ENCODE assay signal across 1 cellular context in genomic region chr16:15482748-15483118, GRCh38.
TF ChIP-seq lines count a peak whose summit lies in the region.

No MANE protein-coding gene starts in this region.

TF ChIP-seq in IMR-90, 13 proteins besides CTCF, POLR2A, EP300 and RAD21:
- TF ChIP-seq, protein P1, sequence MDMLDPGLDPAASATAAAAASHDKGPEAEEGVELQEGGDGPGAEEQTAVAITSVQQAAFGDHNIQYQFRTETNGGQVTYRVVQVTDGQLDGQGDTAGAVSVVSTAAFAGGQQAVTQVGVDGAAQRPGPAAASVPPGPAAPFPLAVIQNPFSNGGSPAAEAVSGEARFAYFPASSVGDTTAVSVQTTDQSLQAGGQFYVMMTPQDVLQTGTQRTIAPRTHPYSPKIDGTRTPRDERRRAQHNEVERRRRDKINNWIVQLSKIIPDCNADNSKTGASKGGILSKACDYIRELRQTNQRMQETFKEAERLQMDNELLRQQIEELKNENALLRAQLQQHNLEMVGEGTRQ (IDR thresholded peaks at IDR 0.05; ENCODE audit: low read depth, low read length) = no peak
- TF ChIP-seq MAZ (IDR thresholded peaks at IDR 0.05; ENCODE audit: borderline replicate concordance, low read depth, low read length) (no peak), BHLHE40 (IDR thresholded peaks at IDR 0.05; ENCODE audit: low read depth, low read length) (no peak), MXI1 (IDR thresholded peaks at IDR 0.05; ENCODE audit: borderline replicate concordance, low read depth, low read length) (no peak), NFE2L2 (IDR thresholded peaks at IDR 0.05; ENCODE audit: low read depth, low read length) (no peak), ELK1 (IDR thresholded peaks at IDR 0.05; ENCODE audit: borderline replicate concordance, low read depth, low read length) (no peak), FOS (IDR thresholded peaks at IDR 0.05; ENCODE audit: low read depth, low read length) (no peak), RFX5 (IDR thresholded peaks at IDR 0.05; ENCODE audit: low read depth, low read length) (no peak), CEBPB (IDR thresholded peaks at IDR 0.05; ENCODE audit: low read depth, low read length) (no peak), RCOR1 (IDR thresholded peaks at IDR 0.05; ENCODE audit: insufficient replicate concordance, low read length) (no peak), MAFK (IDR thresholded peaks at IDR 0.05; ENCODE audit: low read depth, low read length) (no peak), SMC3 (IDR thresholded peaks at IDR 0.05; ENCODE audit: low read depth, low read length) (no peak), CHD1 (IDR thresholded peaks at IDR 0.05; ENCODE audit: low read depth, low read length) (no peak)
